In the genomic region with DNA sequence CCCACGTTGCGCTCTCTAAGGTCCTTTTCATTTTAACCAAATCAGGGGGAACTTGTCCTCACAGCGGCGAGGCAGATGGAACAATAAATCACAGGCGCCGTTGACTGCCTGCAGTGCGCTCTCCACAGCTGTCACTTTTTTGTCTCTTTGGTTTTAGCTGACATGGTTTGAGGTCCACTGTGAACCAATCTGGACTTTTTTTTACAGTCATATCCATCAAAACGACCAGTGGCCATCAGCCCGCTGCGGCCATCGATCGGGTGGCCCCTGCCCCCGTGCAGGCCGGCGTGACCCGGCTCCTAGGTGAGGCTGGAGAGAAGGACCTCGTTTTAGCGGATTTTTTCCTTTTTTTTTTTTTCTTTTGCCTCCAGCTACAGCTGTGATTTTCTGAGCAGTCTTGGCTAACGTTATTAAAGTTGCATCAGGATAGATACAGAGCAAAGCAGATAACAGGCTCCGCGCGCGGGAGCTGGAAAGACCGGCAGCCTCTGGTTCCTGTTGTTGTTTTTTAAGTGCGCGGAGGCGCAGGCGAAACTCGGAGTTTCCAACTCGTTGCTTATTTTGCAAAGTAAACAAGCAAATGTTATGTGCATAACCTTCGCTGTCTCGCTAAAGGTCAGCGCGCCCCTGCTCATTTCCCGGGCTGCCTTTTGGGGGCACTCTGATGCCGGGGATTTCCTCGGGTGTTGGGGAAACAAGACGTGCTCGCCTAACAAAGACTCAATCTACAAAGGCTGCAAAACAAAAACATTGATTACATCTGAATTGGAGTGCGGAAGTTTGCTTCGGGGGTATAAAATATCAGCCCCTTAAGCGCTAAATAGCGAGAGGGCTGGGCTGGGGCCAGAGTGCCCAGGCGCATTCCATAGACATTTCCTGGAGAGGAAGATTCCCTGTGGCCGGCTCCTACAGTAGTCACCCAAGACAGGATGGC, we compare ENCODE assay signal across 1 cellular context.
TF ChIP-seq lines count a peak whose summit lies in the region.

No MANE protein-coding gene starts in this region.

TF ChIP-seq in WTC11, 78 proteins besides CTCF, POLR2A, EP300 and RAD21 (continued from another document):
- TF ChIP-seq MYBL2 (CRISPR knock-in tag; IDR thresholded peaks at IDR 0.05): peak; percentile 68; the same call in 1 of the 2 replicates
- TF ChIP-seq, protein P1, sequence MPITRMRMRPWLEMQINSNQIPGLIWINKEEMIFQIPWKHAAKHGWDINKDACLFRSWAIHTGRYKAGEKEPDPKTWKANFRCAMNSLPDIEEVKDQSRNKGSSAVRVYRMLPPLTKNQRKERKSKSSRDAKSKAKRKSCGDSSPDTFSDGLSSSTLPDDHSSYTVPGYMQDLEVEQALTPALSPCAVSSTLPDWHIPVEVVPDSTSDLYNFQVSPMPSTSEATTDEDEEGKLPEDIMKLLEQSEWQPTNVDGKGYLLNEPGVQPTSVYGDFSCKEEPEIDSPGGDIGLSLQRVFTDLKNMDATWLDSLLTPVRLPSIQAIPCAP (CRISPR knock-in tag; IDR thresholded peaks at IDR 0.05): no peak
- TF ChIP-seq NR3C1 (CRISPR knock-in tag; conservative IDR thresholded peaks at IDR 0.05; ENCODE audit: low read depth): no peak
- no peak for TF ChIP-seq CBFB (CRISPR knock-in tag; IDR thresholded peaks at IDR 0.05; ENCODE audit: low read depth)
- TF ChIP-seq TCF7 (CRISPR knock-in tag; IDR thresholded peaks at IDR 0.05; ENCODE audit: low read depth): no peak
- TF ChIP-seq SMAD3 (CRISPR knock-in tag; IDR thresholded peaks at IDR 0.05; ENCODE audit: borderline replicate concordance): no peak
- 0 out of 2 replicates have a peak, but pooled peaks have one; percentile 18 for TF ChIP-seq CREM (CRISPR knock-in tag; IDR thresholded peaks at IDR 0.05)
- no peak for TF ChIP-seq SMAD4 (CRISPR knock-in tag; IDR thresholded peaks at IDR 0.05)
- TF ChIP-seq, protein P2, sequence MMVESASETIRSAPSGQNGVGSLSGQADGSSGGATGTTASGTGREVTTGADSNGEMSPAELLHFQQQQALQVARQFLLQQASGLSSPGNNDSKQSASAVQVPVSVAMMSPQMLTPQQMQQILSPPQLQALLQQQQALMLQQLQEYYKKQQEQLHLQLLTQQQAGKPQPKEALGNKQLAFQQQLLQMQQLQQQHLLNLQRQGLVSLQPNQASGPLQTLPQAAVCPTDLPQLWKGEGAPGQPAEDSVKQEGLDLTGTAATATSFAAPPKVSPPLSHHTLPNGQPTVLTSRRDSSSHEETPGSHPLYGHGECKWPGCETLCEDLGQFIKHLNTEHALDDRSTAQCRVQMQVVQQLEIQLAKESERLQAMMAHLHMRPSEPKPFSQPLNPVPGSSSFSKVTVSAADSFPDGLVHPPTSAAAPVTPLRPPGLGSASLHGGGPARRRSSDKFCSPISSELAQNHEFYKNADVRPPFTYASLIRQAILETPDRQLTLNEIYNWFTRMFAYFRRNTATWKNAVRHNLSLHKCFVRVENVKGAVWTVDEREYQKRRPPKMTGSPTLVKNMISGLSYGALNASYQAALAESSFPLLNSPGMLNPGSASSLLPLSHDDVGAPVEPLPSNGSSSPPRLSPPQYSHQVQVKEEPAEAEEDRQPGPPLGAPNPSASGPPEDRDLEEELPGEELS (CRISPR knock-in tag; IDR thresholded peaks at IDR 0.05): peak; percentile 95; the same call in 1 of the 2 replicates
- 0 out of 2 replicates have a peak, but pooled peaks have one; percentile 34 for TF ChIP-seq HMGXB4 (CRISPR knock-in tag; IDR thresholded peaks at IDR 0.05)
- TF ChIP-seq MXD4 (CRISPR knock-in tag; IDR thresholded peaks at IDR 0.05; ENCODE audit: borderline replicate concordance): no peak
- no peak for TF ChIP-seq NFE2L1 (CRISPR knock-in tag; IDR thresholded peaks at IDR 0.05)
- peak; percentile 53; the same call in 1 of the 2 replicates for TF ChIP-seq FOXJ3 (CRISPR knock-in tag; IDR thresholded peaks at IDR 0.05; ENCODE audit: borderline replicate concordance)
- TF ChIP-seq PRRX2 (CRISPR knock-in tag; IDR thresholded peaks at IDR 0.05): no peak
- no peak; the same call in none of the 2 replicates for TF ChIP-seq ETV6 (CRISPR knock-in tag; IDR thresholded peaks at IDR 0.05)
- no peak for TF ChIP-seq RELA (CRISPR knock-in tag; IDR thresholded peaks at IDR 0.05; ENCODE audit: borderline replicate concordance)
- 0 out of 2 replicates have a peak, but pooled peaks have one; percentile 10 for TF ChIP-seq ZBTB21 (CRISPR knock-in tag; IDR thresholded peaks at IDR 0.05; ENCODE audit: borderline replicate concordance)
- TF ChIP-seq ZNF138 (CRISPR knock-in tag; conservative IDR thresholded peaks at IDR 0.05): no peak
- TF ChIP-seq AR (CRISPR knock-in tag; IDR thresholded peaks at IDR 0.05): no peak
- TF ChIP-seq ZNF219 (CRISPR knock-in tag; IDR thresholded peaks at IDR 0.05; ENCODE audit: borderline replicate concordance): no peak
TF ChIP-seq in WTC11: peak in this region for 12.
